Comparison of ENCODE assay signal across 25 cellular contexts in genomic region chr15:40959331-40960141, GRCh38. TPM values are rescaled to one million over a fixed set of nuclear protein-coding genes. Genes with fewer than 3 reads are reported as not detected.
A peak's percentile ranks its signal among the peaks of the same experiment; 100 is the strongest.
DNase-seq lines count a peak whose midpoint lies in the region; ATAC-seq, FAIRE-seq and TF ChIP-seq lines count a peak whose summit lies in the region.
"Had no signal": no experiment of that assay in that cellular context is flagged by ENCODE, and none has a peak within 500 bp of the region (broad histone marks: within the 10 kb centered on the region; RNA-seq: fewer than 3 reads in every experiment).

No MANE protein-coding gene starts in this region.

- H3K27me3 ChIP-seq in right cardiac atrium (ENCODE audit: control insufficient read depth, insufficient read depth) (no peaks in the 10 kb centered on the region), astrocyte (ENCODE audit: insufficient read depth, low read length) (no peaks in the 10 kb centered on the region)
- no peaks in the 10 kb centered on the region for H3K27me3 ChIP-seq in naive thymus-derived CD4-positive, alpha-beta T cell (ENCODE audit: control insufficient read depth in 2 of 2, insufficient read depth in 2 of 2, low read length in 2 of 2)
- H3K27me3 ChIP-seq: MG63, stomach had no signal

- H3K9me3 Mint-ChIP-seq in astrocyte (ENCODE audit: unreplicated experiment), result peaks cover 16% of the 10 kb centered on the region
- no peaks in the 10 kb centered on the region for H3K9me3 Mint-ChIP-seq in naive thymus-derived CD4-positive, alpha-beta T cell
- no peaks in the 10 kb centered on the region for H3K9me3 Mint-ChIP-seq in activated CD8-positive, alpha-beta memory T cell treated with anti-CD3 and anti-CD28 coated beads, Interleukin-2, amount 10 ng/mL, durations not matched to agents 7 days and 5 days (ENCODE audit: low read depth)
- H3K9me3 Mint-ChIP-seq: CD8-positive, alpha-beta T cell; central memory CD8-positive, alpha-beta T cell had no signal

- DNase-seq in Right ventricle myocardium superior, result peak; percentile 20
- DNase-seq in right cardiac atrium, result no peak
- DNase-seq in astrocyte (ENCODE audit: low read depth), result no peak
- no peak for DNase-seq in naive thymus-derived CD4-positive, alpha-beta T cell
- DNase-seq in NCI-H2196 (lab: John Stamatoyannopoulos, UW; ENCODE audit: unreplicated experiment), result no peak
- DNase-seq in activated CD8-positive, alpha-beta memory T cell treated with anti-CD3 and anti-CD28 coated beads, Interleukin-2, amount 10 ng/mL, durations not matched to agents 7 days and 5 days, result no peak
- DNase-seq in UCSD-AML1 (lab: John Stamatoyannopoulos, UW; ENCODE audit: unreplicated experiment), result no peak
- no peak for DNase-seq in left colon
- DNase-seq: activated CD4-positive, alpha-beta T cell treated with anti-CD3 and anti-CD28 coated beads, Interleukin-2, amount 50 U/mL, for 4 hours; amniotic stem cell; CD8-positive, alpha-beta T cell; effector memory CD4-positive, alpha-beta T cell; EL; GOT3; hippocampal formation; MG63; NCI-H2029 treated with DMSO at 0.1 percent for 48 hours; NCI-H526 treated with DMSO at 0.1 percent for 48 hours; stomach had no signal

- H3K9ac ChIP-seq in astrocyte (ENCODE audit: low read length), result no peak overlapping the region

- no peak for TF ChIP-seq CTCF in astrocyte (IDR thresholded peaks at IDR 0.05; ENCODE audit: insufficient read depth, low read depth, low read length)

- peaks cover 26% of the 10 kb centered on the region for H3K4me1 Mint-ChIP-seq in astrocyte (ENCODE audit: low read depth, unreplicated experiment)
- peaks cover 0 to 18% (median 3%) of the 10 kb centered on the region in 7 donors for H3K4me1 Mint-ChIP-seq in naive thymus-derived CD4-positive, alpha-beta T cell
- peaks cover 9% of the 10 kb centered on the region for H3K4me1 Mint-ChIP-seq in activated CD8-positive, alpha-beta memory T cell treated with anti-CD3 and anti-CD28 coated beads, Interleukin-2, amount 10 ng/mL, durations not matched to agents 7 days and 5 days

- WGBS in right cardiac atrium, result 79% methylated on average over 22 of the region's 22 CpGs

- no peaks in the 10 kb centered on the region for H3K79me2 ChIP-seq in astrocyte (ENCODE audit: insufficient read depth, low read length)

- POLR2A ChIA-PET in naive thymus-derived CD4-positive, alpha-beta T cell (lab: Charles Lee), result no interaction called here

- H3K4me3 ChIP-seq in right cardiac atrium (ENCODE audit: low read length) (no peak overlapping the region), astrocyte (ENCODE audit: insufficient read depth, low read depth, low read length) (no peak overlapping the region)
- H3K4me3 ChIP-seq in naive thymus-derived CD4-positive, alpha-beta T cell (ENCODE audit: low read length), result no peak overlapping the region
- H3K4me3 ChIP-seq: MG63, prostate gland, stomach had no signal

- no peak overlapping the region for H2AFZ ChIP-seq in astrocyte (ENCODE audit: low read depth, low read length)

- H3K36me3 Mint-ChIP-seq in astrocyte (ENCODE audit: low read depth, unreplicated experiment), result peaks cover 40% of the 10 kb centered on the region
- peaks cover 0 to 8% (median 0%) of the 10 kb centered on the region in 5 donors for H3K36me3 Mint-ChIP-seq in naive thymus-derived CD4-positive, alpha-beta T cell
- peaks cover 4% of the 10 kb centered on the region for H3K36me3 Mint-ChIP-seq in activated CD8-positive, alpha-beta memory T cell treated with anti-CD3 and anti-CD28 coated beads, Interleukin-2, amount 10 ng/mL, durations not matched to agents 7 days and 5 days
- H3K36me3 Mint-ChIP-seq: CD8-positive, alpha-beta T cell had no signal

- no peak for ATAC-seq in Right ventricle myocardium superior (ENCODE audit: poor library complexity)
- no peak for ATAC-seq in right cardiac atrium
- ATAC-seq in naive thymus-derived CD4-positive, alpha-beta T cell, result peak; percentile 14
- no peak for ATAC-seq in activated CD8-positive, alpha-beta memory T cell treated with anti-CD3 and anti-CD28 coated beads, Interleukin-2, amount 10 ng/mL, durations not matched to agents 7 days and 5 days
- ATAC-seq in left colon, result no peak
- ATAC-seq: CD8-positive, alpha-beta T cell; left lobe of liver; Panc1 had no signal

- H3K4me1 ChIP-seq in right cardiac atrium (ENCODE audit: control insufficient read depth, insufficient read depth, low read length), result peaks cover 2% of the 10 kb centered on the region
- H3K4me1 ChIP-seq in astrocyte (ENCODE audit: insufficient read depth, low read length), result no peaks in the 10 kb centered on the region
- H3K4me1 ChIP-seq in naive thymus-derived CD4-positive, alpha-beta T cell (ENCODE audit: control insufficient read depth in 2 of 2, insufficient read depth in 2 of 2, low read length in 2 of 2), result no peaks in the 10 kb centered on the region

- peaks cover 11% of the 10 kb centered on the region for H4K20me1 ChIP-seq in astrocyte (ENCODE audit: insufficient read depth, low read length)

- no peak overlapping the region for H3K4me2 ChIP-seq in astrocyte (ENCODE audit: low read length)

- peak overlapping the region; percentile 45 for H3K4me3 Mint-ChIP-seq in astrocyte (ENCODE audit: unreplicated experiment)
- no peak overlapping the region for H3K4me3 Mint-ChIP-seq in naive thymus-derived CD4-positive, alpha-beta T cell
- H3K4me3 Mint-ChIP-seq in activated CD8-positive, alpha-beta memory T cell treated with anti-CD3 and anti-CD28 coated beads, Interleukin-2, amount 10 ng/mL, durations not matched to agents 7 days and 5 days, result no peak overlapping the region
- H3K4me3 Mint-ChIP-seq: CD8-positive, alpha-beta T cell; central memory CD8-positive, alpha-beta T cell had no signal

- CTCF ChIA-PET in naive thymus-derived CD4-positive, alpha-beta T cell (lab: Charles Lee), result interaction anchor here (0.7 kb wide), 1 partner anchor 61 kb away, joined by 3 read pairs; no protein-coding TSS in a partner anchor
- CTCF ChIA-PET in activated CD8-positive, alpha-beta memory T cell treated with anti-CD3 and anti-CD28 coated beads, Interleukin-2, amount 10 ng/mL, durations not matched to agents 7 days and 5 days (lab: Charles Lee), result no interaction called here

- no peak for FAIRE-seq in astrocyte (lab: Jason Lieb, UNC)
- FAIRE-seq: HTR-8/SVneo, TTC549 had no signal

- H3K27me3 Mint-ChIP-seq in astrocyte (ENCODE audit: low read depth, unreplicated experiment), result peaks cover 15% of the 10 kb centered on the region
- H3K27me3 Mint-ChIP-seq in naive thymus-derived CD4-positive, alpha-beta T cell, result peaks cover 0 to 4% (median 0%) of the 10 kb centered on the region in 5 donors
- H3K27me3 Mint-ChIP-seq in activated CD8-positive, alpha-beta memory T cell treated with anti-CD3 and anti-CD28 coated beads, Interleukin-2, amount 10 ng/mL, durations not matched to agents 7 days and 5 days, result no peaks in the 10 kb centered on the region

- H3K9me3 ChIP-seq in right cardiac atrium (ENCODE audit: control insufficient read depth, low read length) (no peaks in the 10 kb centered on the region), astrocyte (ENCODE audit: insufficient read depth, low read depth, low read length) (no peaks in the 10 kb centered on the region)
- H3K9me3 ChIP-seq in naive thymus-derived CD4-positive, alpha-beta T cell (ENCODE audit: control insufficient read depth in 2 of 3, low read length in 3 of 3), result no peaks in the 10 kb centered on the region
- H3K9me3 ChIP-seq: MG63, prostate gland, stomach had no signal

- H3K36me3 ChIP-seq in astrocyte (ENCODE audit: insufficient read depth, low read length), result no peaks in the 10 kb centered on the region
- no peaks in the 10 kb centered on the region for H3K36me3 ChIP-seq in naive thymus-derived CD4-positive, alpha-beta T cell (ENCODE audit: control insufficient read depth in 2 of 3, insufficient read depth in 3 of 3, low read length in 3 of 3)
- H3K36me3 ChIP-seq: prostate gland, stomach had no signal

- peak overlapping the region; percentile 59 for H3K27ac Mint-ChIP-seq in astrocyte (ENCODE audit: unreplicated experiment)
- peak overlapping the region in 2 of 9 donors; percentile 14 to 19 for H3K27ac Mint-ChIP-seq in naive thymus-derived CD4-positive, alpha-beta T cell
- H3K27ac Mint-ChIP-seq in activated CD8-positive, alpha-beta memory T cell treated with anti-CD3 and anti-CD28 coated beads, Interleukin-2, amount 10 ng/mL, durations not matched to agents 7 days and 5 days, result no peak overlapping the region
- H3K27ac Mint-ChIP-seq: CD8-positive, alpha-beta T cell had no signal

- intact Hi-C loops in Right ventricle myocardium superior (cut with DNase I) (no loop called here), right cardiac atrium (cut with DNase I) (loop anchor here in 1 of 4 donors (10.0 kb wide), 1 partner anchor 45 kb away; no protein-coding TSS in a partner anchor), left colon (cut with DNase I, micrococcal nuclease) (no loop called here)
- intact Hi-C loops in naive thymus-derived CD4-positive, alpha-beta T cell (cut with micrococcal nuclease), result no loop called here

- H3K27ac ChIP-seq in right cardiac atrium (ENCODE audit: low read length) (no peak overlapping the region), astrocyte (ENCODE audit: low read depth, low read length) (no peak overlapping the region)
- H3K27ac ChIP-seq in naive thymus-derived CD4-positive, alpha-beta T cell (ENCODE audit: low read depth, low read length), result no peak overlapping the region
- H3K27ac ChIP-seq: prostate gland had no signal

RNA-seq across cellular contexts. Expression of gene CHAC1, which starts 6.3 kb away (rescaled TPM):
- total RNA-seq in Right ventricle myocardium superior, result 0.46 TPM
- total RNA-seq in right cardiac atrium, result 1 to 10 TPM; 1.6 to 2.0 (median 1.7) TPM
- polyA plus RNA-seq in right cardiac atrium, result 3.2 TPM
- 55.9 and 70.8 TPM in 2 replicates for total RNA-seq in astrocyte
- total RNA-seq in naive thymus-derived CD4-positive, alpha-beta T cell, result 1 to 10 TPM in 3 of 5 experiments, under 1 TPM in 2; 0.24 to 5.7 (median 1.1) TPM
- polyA plus RNA-seq in naive thymus-derived CD4-positive, alpha-beta T cell, result under 1 TPM in 1 of 2 donors, not detected in 1; 0.39 TPM
- 10 to 100 TPM in 1 of 2 experiments, 1 to 10 TPM in 1; 8.3 to 13.0 TPM for total RNA-seq in activated CD8-positive, alpha-beta memory T cell treated with anti-CD3 and anti-CD28 coated beads, Interleukin-2, amount 10 ng/mL, durations not matched to agents 7 days and 5 days
- total RNA-seq in left colon, result 10 to 100 TPM in 1 of 2 donors, 1 to 10 TPM in 1; 1.8 to 11.0 TPM

RNA-seq across cellular contexts. Expression of gene DLL4, which starts 30.4 kb away (rescaled TPM):
- total RNA-seq in Right ventricle myocardium superior (10.7 TPM), right cardiac atrium (10 to 100 TPM in 1 of 4 donors, 1 to 10 TPM in 3; 5.9 to 14.4 (median 7.2) TPM), astrocyte (0.09 and 0.29 TPM in 2 replicates), left colon (10 to 100 TPM; 14.0 to 15.9 TPM)
- 7.2 TPM for polyA plus RNA-seq in right cardiac atrium
- not detected for total RNA-seq in naive thymus-derived CD4-positive, alpha-beta T cell
- polyA plus RNA-seq in naive thymus-derived CD4-positive, alpha-beta T cell, result not detected
- total RNA-seq in activated CD8-positive, alpha-beta memory T cell treated with anti-CD3 and anti-CD28 coated beads, Interleukin-2, amount 10 ng/mL, durations not matched to agents 7 days and 5 days, result under 1 TPM in 1 of 2 experiments, not detected in 1; 0.12 TPM
